Comparison of ENCODE assay signal across 1 cellular context in the genomic region with DNA sequence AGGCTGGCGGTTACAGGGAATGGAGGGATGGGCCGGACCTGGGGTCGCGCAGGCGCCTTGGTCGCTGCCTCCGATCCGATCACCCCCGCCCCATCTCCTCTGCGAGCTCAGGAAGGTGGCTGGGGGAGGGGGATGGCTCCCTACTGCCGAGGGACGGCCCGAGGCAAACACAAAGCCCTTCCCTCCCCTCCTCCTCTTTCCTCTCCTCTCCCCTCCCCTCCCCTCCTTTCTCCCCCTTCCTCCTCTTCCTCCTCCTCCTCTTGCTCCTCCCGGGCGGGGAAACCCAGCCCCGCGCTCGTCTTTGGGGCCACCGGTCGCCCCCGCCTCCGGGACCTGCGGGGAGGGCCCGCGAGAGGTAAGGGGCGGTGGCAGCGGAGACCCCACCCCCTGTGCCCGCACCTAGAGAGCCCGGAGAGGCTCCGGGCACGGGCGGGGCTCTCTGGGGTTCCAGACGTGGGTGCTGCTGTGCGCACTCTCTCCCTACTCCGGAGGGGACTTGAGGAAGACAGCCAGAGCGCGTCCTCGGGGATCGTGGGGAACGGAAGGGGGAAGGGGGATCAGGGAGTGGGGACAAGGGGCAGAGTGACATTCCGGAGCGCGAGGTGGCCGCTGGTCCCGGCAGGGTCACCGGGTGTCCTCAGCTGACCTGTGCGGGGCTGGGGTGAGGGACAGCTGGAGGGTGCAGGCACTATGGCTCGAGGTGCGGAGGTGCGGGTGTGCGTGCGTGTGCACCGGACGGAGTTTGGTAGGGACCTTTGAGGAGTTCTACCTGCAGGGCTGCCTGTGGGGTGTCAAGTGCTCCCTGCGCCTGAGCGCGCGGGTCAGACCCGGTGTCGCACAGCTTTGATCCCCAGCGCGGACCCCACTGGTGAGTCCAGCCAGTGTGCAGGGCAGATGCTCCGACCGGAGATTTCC.
TF ChIP-seq lines count a peak whose summit lies in the region.

A gene with protein sequence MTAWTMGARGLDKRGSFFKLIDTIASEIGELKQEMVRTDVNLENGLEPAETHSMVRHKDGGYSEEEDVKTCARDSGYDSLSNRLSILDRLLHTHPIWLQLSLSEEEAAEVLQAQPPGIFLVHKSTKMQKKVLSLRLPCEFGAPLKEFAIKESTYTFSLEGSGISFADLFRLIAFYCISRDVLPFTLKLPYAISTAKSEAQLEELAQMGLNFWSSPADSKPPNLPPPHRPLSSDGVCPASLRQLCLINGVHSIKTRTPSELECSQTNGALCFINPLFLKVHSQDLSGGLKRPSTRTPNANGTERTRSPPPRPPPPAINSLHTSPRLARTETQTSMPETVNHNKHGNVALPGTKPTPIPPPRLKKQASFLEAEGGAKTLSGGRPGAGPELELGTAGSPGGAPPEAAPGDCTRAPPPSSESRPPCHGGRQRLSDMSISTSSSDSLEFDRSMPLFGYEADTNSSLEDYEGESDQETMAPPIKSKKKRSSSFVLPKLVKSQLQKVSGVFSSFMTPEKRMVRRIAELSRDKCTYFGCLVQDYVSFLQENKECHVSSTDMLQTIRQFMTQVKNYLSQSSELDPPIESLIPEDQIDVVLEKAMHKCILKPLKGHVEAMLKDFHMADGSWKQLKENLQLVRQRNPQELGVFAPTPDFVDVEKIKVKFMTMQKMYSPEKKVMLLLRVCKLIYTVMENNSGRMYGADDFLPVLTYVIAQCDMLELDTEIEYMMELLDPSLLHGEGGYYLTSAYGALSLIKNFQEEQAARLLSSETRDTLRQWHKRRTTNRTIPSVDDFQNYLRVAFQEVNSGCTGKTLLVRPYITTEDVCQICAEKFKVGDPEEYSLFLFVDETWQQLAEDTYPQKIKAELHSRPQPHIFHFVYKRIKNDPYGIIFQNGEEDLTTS (plus strand): TSS at position 286 of the 915 bp plus-strand sequence. CDS start 131,344 bp downstream, outside the sequence.

TF ChIP-seq in HepG2, 621 proteins besides CTCF, POLR2A, EP300 and RAD21 (continued from another document):
- TF ChIP-seq, protein P1, sequence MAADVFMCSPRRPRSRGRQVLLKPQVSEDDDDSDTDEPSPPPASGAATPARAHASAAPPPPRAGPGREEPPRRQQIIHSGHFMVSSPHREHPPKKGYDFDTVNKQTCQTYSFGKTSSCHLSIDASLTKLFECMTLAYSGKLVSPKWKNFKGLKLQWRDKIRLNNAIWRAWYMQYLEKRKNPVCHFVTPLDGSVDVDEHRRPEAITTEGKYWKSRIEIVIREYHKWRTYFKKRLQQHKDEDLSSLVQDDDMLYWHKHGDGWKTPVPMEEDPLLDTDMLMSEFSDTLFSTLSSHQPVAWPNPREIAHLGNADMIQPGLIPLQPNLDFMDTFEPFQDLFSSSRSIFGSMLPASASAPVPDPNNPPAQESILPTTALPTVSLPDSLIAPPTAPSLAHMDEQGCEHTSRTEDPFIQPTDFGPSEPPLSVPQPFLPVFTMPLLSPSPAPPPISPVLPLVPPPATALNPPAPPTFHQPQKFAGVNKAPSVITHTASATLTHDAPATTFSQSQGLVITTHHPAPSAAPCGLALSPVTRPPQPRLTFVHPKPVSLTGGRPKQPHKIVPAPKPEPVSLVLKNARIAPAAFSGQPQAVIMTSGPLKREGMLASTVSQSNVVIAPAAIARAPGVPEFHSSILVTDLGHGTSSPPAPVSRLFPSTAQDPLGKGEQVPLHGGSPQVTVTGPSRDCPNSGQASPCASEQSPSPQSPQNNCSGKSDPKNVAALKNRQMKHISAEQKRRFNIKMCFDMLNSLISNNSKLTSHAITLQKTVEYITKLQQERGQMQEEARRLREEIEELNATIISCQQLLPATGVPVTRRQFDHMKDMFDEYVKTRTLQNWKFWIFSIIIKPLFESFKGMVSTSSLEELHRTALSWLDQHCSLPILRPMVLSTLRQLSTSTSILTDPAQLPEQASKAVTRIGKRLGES (CRISPR knock-in tag; IDR thresholded peaks at IDR 0.05; ENCODE audit: borderline replicate concordance), result no peak
- peak; percentile 86 for TF ChIP-seq SMAD9 (CRISPR knock-in tag; IDR thresholded peaks at IDR 0.05)
- TF ChIP-seq ZBTB8A (CRISPR knock-in tag; IDR thresholded peaks at IDR 0.05; ENCODE audit: borderline replicate concordance, low read depth), result no peak
- TF ChIP-seq SOX5 (CRISPR knock-in tag; IDR thresholded peaks at IDR 0.05; ENCODE audit: borderline replicate concordance), result peak; percentile 14; the same call in 1 of the 2 replicates
- no peak for TF ChIP-seq ZIK1 (CRISPR knock-in tag; IDR thresholded peaks at IDR 0.05; ENCODE audit: borderline replicate concordance, low read depth)
- TF ChIP-seq, protein P2, sequence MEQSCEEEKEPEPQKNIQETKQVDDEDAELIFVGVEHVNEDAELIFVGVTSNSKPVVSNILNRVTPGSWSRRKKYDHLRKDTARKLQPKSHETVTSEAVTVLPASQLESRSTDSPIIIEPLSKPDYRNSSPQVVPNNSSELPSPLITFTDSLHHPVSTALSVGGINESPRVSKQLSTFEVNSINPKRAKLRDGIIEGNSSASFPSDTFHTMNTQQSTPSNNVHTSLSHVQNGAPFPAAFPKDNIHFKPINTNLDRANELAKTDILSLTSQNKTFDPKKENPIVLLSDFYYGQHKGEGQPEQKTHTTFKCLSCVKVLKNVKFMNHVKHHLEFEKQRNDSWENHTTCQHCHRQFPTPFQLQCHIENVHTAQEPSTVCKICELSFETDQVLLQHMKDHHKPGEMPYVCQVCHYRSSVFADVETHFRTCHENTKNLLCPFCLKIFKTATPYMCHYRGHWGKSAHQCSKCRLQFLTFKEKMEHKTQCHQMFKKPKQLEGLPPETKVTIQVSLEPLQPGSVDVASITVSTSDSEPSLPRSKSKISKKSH (CRISPR knock-in tag; IDR thresholded peaks at IDR 0.05; ENCODE audit: borderline replicate concordance), result no peak
- TF ChIP-seq ZNF460 (CRISPR knock-in tag; IDR thresholded peaks at IDR 0.05; ENCODE audit: borderline replicate concordance), result no peak
- TF ChIP-seq, protein P3, sequence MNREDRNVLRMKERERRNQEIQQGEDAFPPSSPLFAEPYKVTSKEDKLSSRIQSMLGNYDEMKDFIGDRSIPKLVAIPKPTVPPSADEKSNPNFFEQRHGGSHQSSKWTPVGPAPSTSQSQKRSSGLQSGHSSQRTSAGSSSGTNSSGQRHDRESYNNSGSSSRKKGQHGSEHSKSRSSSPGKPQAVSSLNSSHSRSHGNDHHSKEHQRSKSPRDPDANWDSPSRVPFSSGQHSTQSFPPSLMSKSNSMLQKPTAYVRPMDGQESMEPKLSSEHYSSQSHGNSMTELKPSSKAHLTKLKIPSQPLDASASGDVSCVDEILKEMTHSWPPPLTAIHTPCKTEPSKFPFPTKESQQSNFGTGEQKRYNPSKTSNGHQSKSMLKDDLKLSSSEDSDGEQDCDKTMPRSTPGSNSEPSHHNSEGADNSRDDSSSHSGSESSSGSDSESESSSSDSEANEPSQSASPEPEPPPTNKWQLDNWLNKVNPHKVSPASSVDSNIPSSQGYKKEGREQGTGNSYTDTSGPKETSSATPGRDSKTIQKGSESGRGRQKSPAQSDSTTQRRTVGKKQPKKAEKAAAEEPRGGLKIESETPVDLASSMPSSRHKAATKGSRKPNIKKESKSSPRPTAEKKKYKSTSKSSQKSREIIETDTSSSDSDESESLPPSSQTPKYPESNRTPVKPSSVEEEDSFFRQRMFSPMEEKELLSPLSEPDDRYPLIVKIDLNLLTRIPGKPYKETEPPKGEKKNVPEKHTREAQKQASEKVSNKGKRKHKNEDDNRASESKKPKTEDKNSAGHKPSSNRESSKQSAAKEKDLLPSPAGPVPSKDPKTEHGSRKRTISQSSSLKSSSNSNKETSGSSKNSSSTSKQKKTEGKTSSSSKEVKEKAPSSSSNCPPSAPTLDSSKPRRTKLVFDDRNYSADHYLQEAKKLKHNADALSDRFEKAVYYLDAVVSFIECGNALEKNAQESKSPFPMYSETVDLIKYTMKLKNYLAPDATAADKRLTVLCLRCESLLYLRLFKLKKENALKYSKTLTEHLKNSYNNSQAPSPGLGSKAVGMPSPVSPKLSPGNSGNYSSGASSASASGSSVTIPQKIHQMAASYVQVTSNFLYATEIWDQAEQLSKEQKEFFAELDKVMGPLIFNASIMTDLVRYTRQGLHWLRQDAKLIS (CRISPR knock-in tag; IDR thresholded peaks at IDR 0.05), result 0 out of 2 replicates have a peak, but pooled peaks have one; percentile 55
- TF ChIP-seq, protein P4, sequence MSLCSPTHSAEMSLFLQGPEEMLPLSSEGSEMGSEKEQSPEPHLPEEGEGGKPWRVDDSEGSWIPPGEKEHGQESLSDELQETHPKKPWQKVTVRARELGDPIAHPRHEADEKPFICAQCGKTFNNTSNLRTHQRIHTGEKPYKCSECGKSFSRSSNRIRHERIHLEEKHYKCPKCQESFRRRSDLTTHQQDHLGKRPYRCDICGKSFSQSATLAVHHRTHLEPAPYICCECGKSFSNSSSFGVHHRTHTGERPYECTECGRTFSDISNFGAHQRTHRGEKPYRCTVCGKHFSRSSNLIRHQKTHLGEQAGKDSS (CRISPR knock-in tag; IDR thresholded peaks at IDR 0.05; ENCODE audit: borderline replicate concordance, low read depth), result 0 out of 2 replicates have a peak, but pooled peaks have one; percentile 76
- 0 out of 2 replicates have a peak, but pooled peaks have one; percentile 41 for TF ChIP-seq ZC3H13 (CRISPR knock-in tag; IDR thresholded peaks at IDR 0.05)
- TF ChIP-seq HNRNPLL (IDR thresholded peaks at IDR 0.05; ENCODE audit: low read depth, low read length, poor library complexity, severe bottlenecking), result no peak
- TF ChIP-seq ZNF337 (CRISPR knock-in tag; IDR thresholded peaks at IDR 0.05; ENCODE audit: borderline replicate concordance, low read depth), result no peak
- TF ChIP-seq CBX2 (IDR thresholded peaks at IDR 0.05; ENCODE audit: low read depth, low read length), result no peak
- TF ChIP-seq CBX2 (CRISPR knock-in tag; IDR thresholded peaks at IDR 0.05; ENCODE audit: low read depth), result no peak
- TF ChIP-seq KDM4B (CRISPR knock-in tag; IDR thresholded peaks at IDR 0.05), result no peak; the same call in 1 of the 2 replicates
- no peak; the same call in 1 of the 2 replicates for TF ChIP-seq ZNF292 (CRISPR knock-in tag; IDR thresholded peaks at IDR 0.05; ENCODE audit: borderline replicate concordance, low read depth)
- no peak for TF ChIP-seq ZSCAN30 (CRISPR knock-in tag; IDR thresholded peaks at IDR 0.05)
- TF ChIP-seq, protein P5, sequence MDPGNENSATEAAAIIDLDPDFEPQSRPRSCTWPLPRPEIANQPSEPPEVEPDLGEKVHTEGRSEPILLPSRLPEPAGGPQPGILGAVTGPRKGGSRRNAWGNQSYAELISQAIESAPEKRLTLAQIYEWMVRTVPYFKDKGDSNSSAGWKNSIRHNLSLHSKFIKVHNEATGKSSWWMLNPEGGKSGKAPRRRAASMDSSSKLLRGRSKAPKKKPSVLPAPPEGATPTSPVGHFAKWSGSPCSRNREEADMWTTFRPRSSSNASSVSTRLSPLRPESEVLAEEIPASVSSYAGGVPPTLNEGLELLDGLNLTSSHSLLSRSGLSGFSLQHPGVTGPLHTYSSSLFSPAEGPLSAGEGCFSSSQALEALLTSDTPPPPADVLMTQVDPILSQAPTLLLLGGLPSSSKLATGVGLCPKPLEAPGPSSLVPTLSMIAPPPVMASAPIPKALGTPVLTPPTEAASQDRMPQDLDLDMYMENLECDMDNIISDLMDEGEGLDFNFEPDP (CRISPR knock-in tag; conservative IDR thresholded peaks at IDR 0.05), result no peak
- no peak for TF ChIP-seq NR2F1 (CRISPR knock-in tag; IDR thresholded peaks at IDR 0.05)
- TF ChIP-seq, protein P6, sequence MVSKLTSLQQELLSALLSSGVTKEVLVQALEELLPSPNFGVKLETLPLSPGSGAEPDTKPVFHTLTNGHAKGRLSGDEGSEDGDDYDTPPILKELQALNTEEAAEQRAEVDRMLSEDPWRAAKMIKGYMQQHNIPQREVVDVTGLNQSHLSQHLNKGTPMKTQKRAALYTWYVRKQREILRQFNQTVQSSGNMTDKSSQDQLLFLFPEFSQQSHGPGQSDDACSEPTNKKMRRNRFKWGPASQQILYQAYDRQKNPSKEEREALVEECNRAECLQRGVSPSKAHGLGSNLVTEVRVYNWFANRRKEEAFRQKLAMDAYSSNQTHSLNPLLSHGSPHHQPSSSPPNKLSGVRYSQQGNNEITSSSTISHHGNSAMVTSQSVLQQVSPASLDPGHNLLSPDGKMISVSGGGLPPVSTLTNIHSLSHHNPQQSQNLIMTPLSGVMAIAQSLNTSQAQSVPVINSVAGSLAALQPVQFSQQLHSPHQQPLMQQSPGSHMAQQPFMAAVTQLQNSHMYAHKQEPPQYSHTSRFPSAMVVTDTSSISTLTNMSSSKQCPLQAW (CRISPR knock-in tag; IDR thresholded peaks at IDR 0.05), result no peak
- TF ChIP-seq, protein P7, sequence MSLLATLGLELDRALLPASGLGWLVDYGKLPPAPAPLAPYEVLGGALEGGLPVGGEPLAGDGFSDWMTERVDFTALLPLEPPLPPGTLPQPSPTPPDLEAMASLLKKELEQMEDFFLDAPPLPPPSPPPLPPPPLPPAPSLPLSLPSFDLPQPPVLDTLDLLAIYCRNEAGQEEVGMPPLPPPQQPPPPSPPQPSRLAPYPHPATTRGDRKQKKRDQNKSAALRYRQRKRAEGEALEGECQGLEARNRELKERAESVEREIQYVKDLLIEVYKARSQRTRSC (CRISPR knock-in tag; IDR thresholded peaks at IDR 0.05; ENCODE audit: low read depth), result no peak
- TF ChIP-seq JDP2 (CRISPR knock-in tag; IDR thresholded peaks at IDR 0.05; ENCODE audit: borderline replicate concordance), result no peak
- TF ChIP-seq, protein P8, sequence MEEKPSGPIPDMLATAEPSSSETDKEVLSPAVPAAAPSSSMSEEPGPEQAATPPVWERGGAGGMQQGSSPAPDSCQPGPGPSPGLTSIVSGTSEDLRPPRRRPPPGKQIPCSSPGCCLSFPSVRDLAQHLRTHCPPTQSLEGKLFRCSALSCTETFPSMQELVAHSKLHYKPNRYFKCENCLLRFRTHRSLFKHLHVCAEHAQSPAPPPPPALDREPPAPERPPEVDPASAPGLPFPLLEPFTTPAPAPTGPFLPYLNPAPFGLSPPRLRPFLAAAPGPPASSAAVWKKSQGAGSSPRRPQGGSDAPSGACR (CRISPR knock-in tag; IDR thresholded peaks at IDR 0.05), result no peak
- TF ChIP-seq KLF9 (CRISPR knock-in tag; IDR thresholded peaks at IDR 0.05; ENCODE audit: low read depth), result no peak
- peak; percentile 95 for TF ChIP-seq AGO2 (optimal IDR thresholded peaks at IDR 0.05; ENCODE audit: low read depth, low read length)
- TF ChIP-seq RELA (CRISPR knock-in tag; IDR thresholded peaks at IDR 0.05), result no peak
- no peak for TF ChIP-seq ATF7 (IDR thresholded peaks at IDR 0.05)
- no peak for TF ChIP-seq ATF7 (CRISPR knock-in tag; IDR thresholded peaks at IDR 0.05)
- TF ChIP-seq RORA (CRISPR knock-in tag; IDR thresholded peaks at IDR 0.05), result no peak
- TF ChIP-seq, protein P9, sequence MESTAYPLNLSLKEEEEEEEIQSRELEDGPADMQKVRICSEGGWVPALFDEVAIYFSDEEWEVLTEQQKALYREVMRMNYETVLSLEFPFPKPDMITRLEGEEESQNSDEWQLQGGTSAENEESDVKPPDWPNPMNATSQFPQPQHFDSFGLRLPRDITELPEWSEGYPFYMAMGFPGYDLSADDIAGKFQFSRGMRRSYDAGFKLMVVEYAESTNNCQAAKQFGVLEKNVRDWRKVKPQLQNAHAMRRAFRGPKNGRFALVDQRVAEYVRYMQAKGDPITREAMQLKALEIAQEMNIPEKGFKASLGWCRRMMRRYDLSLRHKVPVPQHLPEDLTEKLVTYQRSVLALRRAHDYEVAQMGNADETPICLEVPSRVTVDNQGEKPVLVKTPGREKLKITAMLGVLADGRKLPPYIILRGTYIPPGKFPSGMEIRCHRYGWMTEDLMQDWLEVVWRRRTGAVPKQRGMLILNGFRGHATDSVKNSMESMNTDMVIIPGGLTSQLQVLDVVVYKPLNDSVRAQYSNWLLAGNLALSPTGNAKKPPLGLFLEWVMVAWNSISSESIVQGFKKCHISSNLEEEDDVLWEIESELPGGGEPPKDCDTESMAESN (CRISPR knock-in tag; conservative IDR thresholded peaks at IDR 0.05), result no peak
- peak; percentile 94 for TF ChIP-seq RBM39 (IDR thresholded peaks at IDR 0.05; ENCODE audit: low read depth, low read length, poor library complexity, severe bottlenecking)
- TF ChIP-seq GFI1 (CRISPR knock-in tag; IDR thresholded peaks at IDR 0.05; ENCODE audit: borderline replicate concordance), result no peak
- TF ChIP-seq HIVEP1 (CRISPR knock-in tag; IDR thresholded peaks at IDR 0.05), result no peak
- no peak for TF ChIP-seq ZNF3 (CRISPR knock-in tag; IDR thresholded peaks at IDR 0.05)
- TF ChIP-seq HDAC6 (IDR thresholded peaks at IDR 0.05; ENCODE audit: low read depth, low read length), result no peak
- TF ChIP-seq MTA3 (CRISPR knock-in tag; IDR thresholded peaks at IDR 0.05), result no peak
